In the genomic region with DNA sequence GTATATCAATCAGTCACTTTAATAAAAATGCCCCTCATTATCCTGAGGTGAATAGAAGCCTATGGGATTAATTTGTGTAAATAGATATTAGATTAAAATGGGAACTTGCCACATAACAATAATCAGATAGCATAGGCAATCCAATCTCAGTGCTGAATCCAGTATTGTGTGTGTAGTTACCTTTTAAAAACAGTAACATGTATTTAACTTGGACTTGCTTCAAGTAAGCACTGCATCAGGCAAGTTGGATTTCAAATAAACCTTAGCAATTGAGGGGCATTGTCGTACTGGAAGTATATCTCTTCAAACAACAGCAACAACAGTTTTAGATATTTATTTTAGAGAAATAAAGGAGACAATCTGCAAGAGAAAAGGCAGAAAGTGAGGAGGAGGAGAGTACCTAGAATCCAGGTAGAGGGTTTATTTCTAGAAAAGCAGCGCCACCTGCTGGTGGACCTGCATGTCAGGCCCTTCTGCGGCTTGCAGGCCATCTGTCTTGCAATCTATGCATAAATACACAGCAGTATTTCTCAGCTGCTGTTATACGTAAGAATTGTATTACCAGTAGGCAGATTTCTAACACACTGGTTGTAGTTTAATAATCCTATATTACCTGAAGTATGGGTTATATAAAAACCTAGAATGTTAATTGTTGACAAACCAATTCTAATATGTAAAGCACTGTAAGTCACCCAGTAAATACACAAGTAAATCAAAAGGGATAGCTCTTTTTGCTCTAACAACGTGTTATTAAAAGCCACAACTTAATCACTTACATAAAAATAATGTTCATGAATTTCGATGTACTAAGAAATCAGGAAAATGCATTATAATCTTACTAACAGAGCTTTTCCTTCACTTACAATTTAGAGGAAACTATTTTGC, we compare ENCODE assay signal across 9 cellular contexts.
DNase-seq lines count a peak whose midpoint lies in the region; ATAC-seq and TF ChIP-seq lines count a peak whose summit lies in the region.
"Had no signal": no experiment of that assay in that cellular context is flagged by ENCODE, and none has a peak within 500 bp of the region (broad histone marks: within the 10 kb centered on the region; RNA-seq: fewer than 3 reads in every experiment).

No MANE protein-coding gene starts in this region.

- H3K36me3 ChIP-seq in Peyer's patch (no peaks in the 10 kb centered on the region), thoracic aorta (no peaks in the 10 kb centered on the region)

- no peaks in the 10 kb centered on the region for H3K9me3 Mint-ChIP-seq in activated T-helper 2 cell treated with anti-CD3 and anti-CD28 coated beads, Interferon-gamma antibody, Interleukin-2, Interleukin-4, amounts not matched to agents 10 μg/mL and 5 μg/mL and 100 μg/mL, durations not matched to agents 14 hours and 24 hours and 36 hours

- DNase-seq in DMS153 treated with DMSO at 0.1 percent for 48 hours (lab: John Stamatoyannopoulos, UW; ENCODE audit: unreplicated experiment): peak; percentile 76
- peak; percentile 52 for DNase-seq in LHCN-M2 (ENCODE audit: low read depth)
- DNase-seq in Peyer's patch: peak; percentile 39 to 86 (median 69)
- DNase-seq in activated T-helper 2 cell treated with anti-CD3 and anti-CD28 coated beads, Interferon-gamma antibody, Interleukin-2, Interleukin-4, amounts not matched to agents 10 μg/mL and 5 μg/mL and 100 μg/mL, durations not matched to agents 14 hours and 24 hours and 36 hours (ENCODE audit: low spot score): peak; percentile 32
- DNase-seq in foreskin keratinocyte: peak in 1 of 2 donors; percentile 50
- peak; percentile 53 for DNase-seq in omental fat pad (ENCODE audit: low spot score)
- DNase-seq in thoracic aorta (ENCODE audit: low spot score): no peak

- no peak overlapping the region for H3K27ac Mint-ChIP-seq in activated T-helper 2 cell treated with anti-CD3 and anti-CD28 coated beads, Interferon-gamma antibody, Interleukin-2, Interleukin-4, amounts not matched to agents 10 μg/mL and 5 μg/mL and 100 μg/mL, durations not matched to agents 14 hours and 24 hours and 36 hours
- H3K27ac Mint-ChIP-seq: activated naive CD8-positive, alpha-beta T cell had no signal

- H3K4me3 ChIP-seq in Peyer's patch: no peak overlapping the region
- H3K4me3 ChIP-seq in thoracic aorta: no peak overlapping the region

- H3K9me3 ChIP-seq in Peyer's patch: no peaks in the 10 kb centered on the region
- no peaks in the 10 kb centered on the region for H3K9me3 ChIP-seq in thoracic aorta

- H3K27me3 ChIP-seq in Peyer's patch (no peaks in the 10 kb centered on the region), foreskin keratinocyte (no peaks in the 10 kb centered on the region), thoracic aorta (replicated peaks; ENCODE audit: insufficient read depth) (no peaks in the 10 kb centered on the region)

- TF ChIP-seq POLR2A in Peyer's patch (IDR thresholded peaks at IDR 0.05): no peak

- peak; percentile 91 for ATAC-seq in GM21723 (IDR thresholded peaks at IDR 0.05; ENCODE audit: unreplicated experiment)
- peak; percentile 89 for ATAC-seq in foreskin keratinocyte
- no peak for ATAC-seq in omental fat pad (ENCODE audit: low FRiP score)
- no peak for ATAC-seq in thoracic aorta (ENCODE audit: insufficient number of reproducible peaks, low FRiP score, low read depth)

- H3K4me3 Mint-ChIP-seq in activated T-helper 2 cell treated with anti-CD3 and anti-CD28 coated beads, Interferon-gamma antibody, Interleukin-2, Interleukin-4, amounts not matched to agents 10 μg/mL and 5 μg/mL and 100 μg/mL, durations not matched to agents 14 hours and 24 hours and 36 hours (ENCODE audit: low read depth): no peak overlapping the region
- H3K4me3 Mint-ChIP-seq: activated naive CD8-positive, alpha-beta T cell had no signal

- no peaks in the 10 kb centered on the region for H3K36me3 Mint-ChIP-seq in activated T-helper 2 cell treated with anti-CD3 and anti-CD28 coated beads, Interferon-gamma antibody, Interleukin-2, Interleukin-4, amounts not matched to agents 10 μg/mL and 5 μg/mL and 100 μg/mL, durations not matched to agents 14 hours and 24 hours and 36 hours (ENCODE audit: low read depth)
- H3K36me3 Mint-ChIP-seq: activated naive CD8-positive, alpha-beta T cell had no signal

- no peaks in the 10 kb centered on the region for H3K4me1 Mint-ChIP-seq in activated T-helper 2 cell treated with anti-CD3 and anti-CD28 coated beads, Interferon-gamma antibody, Interleukin-2, Interleukin-4, amounts not matched to agents 10 μg/mL and 5 μg/mL and 100 μg/mL, durations not matched to agents 14 hours and 24 hours and 36 hours (ENCODE audit: low read depth)

- no peak overlapping the region for H3K27ac ChIP-seq in Peyer's patch
- no peak overlapping the region for H3K27ac ChIP-seq in foreskin keratinocyte
- no peak overlapping the region for H3K27ac ChIP-seq in thoracic aorta

- TF ChIP-seq CTCF in Peyer's patch (IDR thresholded peaks at IDR 0.05): peak in 5 of 6 experiments; percentile 41 to 68 (median 63)
- peak; percentile 86 for TF ChIP-seq CTCF in foreskin keratinocyte (conservative IDR thresholded peaks at IDR 0.05)
- TF ChIP-seq CTCF in omental fat pad (IDR thresholded peaks at IDR 0.05): peak in 1 of 3 donors; percentile 67
- TF ChIP-seq CTCF in thoracic aorta (IDR thresholded peaks at IDR 0.05): peak; percentile 92

- no peaks in the 10 kb centered on the region for H3K4me1 ChIP-seq in Peyer's patch
- no peaks in the 10 kb centered on the region for H3K4me1 ChIP-seq in foreskin keratinocyte
- H3K4me1 ChIP-seq in thoracic aorta (ENCODE audit: control insufficient read depth in 1 of 2, low read depth in 2 of 2): peaks cover 0 to 16% of the 10 kb centered on the region in 2 donors

- intact Hi-C loops in activated T-helper 2 cell treated with anti-CD3 and anti-CD28 coated beads, Interferon-gamma antibody, Interleukin-2, Interleukin-4, amounts not matched to agents 10 μg/mL and 5 μg/mL and 100 μg/mL, durations not matched to agents 14 hours and 24 hours and 36 hours (cut with micrococcal nuclease): no loop called here

- peaks cover 1% of the 10 kb centered on the region for H3K27me3 Mint-ChIP-seq in activated T-helper 2 cell treated with anti-CD3 and anti-CD28 coated beads, Interferon-gamma antibody, Interleukin-2, Interleukin-4, amounts not matched to agents 10 μg/mL and 5 μg/mL and 100 μg/mL, durations not matched to agents 14 hours and 24 hours and 36 hours (ENCODE audit: low read depth)
- H3K27me3 Mint-ChIP-seq: activated naive CD8-positive, alpha-beta T cell had no signal

Comparison
In these comparisons a context has a peak if more than half of its experiments do, and no peak if none do; other contexts are left out.
1. ATAC-seq: peak in GM21723 (single experiment) and foreskin keratinocyte (single experiment); none in omental fat pad (single experiment) and thoracic aorta (single experiment).